In genomic region chr14:75281691-75282000, GRCh38 we compare ENCODE assay signal across 12 cellular contexts. TPM values are rescaled to one million over a fixed set of nuclear protein-coding genes. Genes with fewer than 3 reads are reported as not detected.
DNase-seq lines count a peak whose midpoint lies in the region; ATAC-seq and TF ChIP-seq lines count a peak whose summit lies in the region.
"Had no signal": no experiment of that assay in that cellular context is flagged by ENCODE, and none has a peak within 500 bp of the region (broad histone marks: within the 10 kb centered on the region; RNA-seq: fewer than 3 reads in every experiment).

No MANE protein-coding gene starts in this region.

- H3K27me3 Mint-ChIP-seq in activated T-cell treated with anti-CD3 and anti-CD28 coated beads, Interleukin-2, amount 50 U/mL, for 24 hours, result peaks cover 10% of the 10 kb centered on the region
- H3K27me3 Mint-ChIP-seq in central memory CD8-positive, alpha-beta T cell, result peaks cover 46% of the 10 kb centered on the region

- H3K36me3 Mint-ChIP-seq in activated T-cell treated with anti-CD3 and anti-CD28 coated beads, Interleukin-2, amount 50 U/mL, for 24 hours (ENCODE audit: low read depth), result peaks cover 37% of the 10 kb centered on the region
- H3K36me3 Mint-ChIP-seq in central memory CD8-positive, alpha-beta T cell (ENCODE audit: insufficient read depth), result peaks cover 73% of the 10 kb centered on the region

- H3K4me3 Mint-ChIP-seq in activated T-cell treated with anti-CD3 and anti-CD28 coated beads, Interleukin-2, amount 50 U/mL, for 24 hours, result peak overlapping the region; percentile 91
- H3K4me3 Mint-ChIP-seq in central memory CD8-positive, alpha-beta T cell, result peak overlapping the region; percentile 95

- peaks cover 15 to 18% of the 10 kb centered on the region in 2 donors for H3K36me3 ChIP-seq in mucosa of rectum (ENCODE audit: control insufficient read depth in 2 of 2, insufficient read depth in 2 of 2, low read length in 2 of 2)
- H3K36me3 ChIP-seq in suprapubic skin, result peaks cover 40% of the 10 kb centered on the region

- H3K4me1 ChIP-seq in mucosa of rectum (ENCODE audit: control insufficient read depth in 2 of 2, insufficient read depth in 2 of 2, low read length in 2 of 2) (peaks cover 43 to 54% of the 10 kb centered on the region in 2 donors), suprapubic skin (peaks cover 29% of the 10 kb centered on the region)

- peak overlapping the region; percentile 0 to 96 for H3K9ac ChIP-seq in mucosa of rectum (ENCODE audit: low read depth in 1 of 2, low read length in 2 of 2)

- H3K9me3 ChIP-seq in mucosa of rectum (ENCODE audit: control insufficient read depth in 2 of 2, low read length in 2 of 2), result no peaks in the 10 kb centered on the region
- H3K9me3 ChIP-seq in suprapubic skin, result no peaks in the 10 kb centered on the region

- no peak for TF ChIP-seq CTCF in suprapubic skin (IDR thresholded peaks at IDR 0.05)

- ATAC-seq in central memory CD8-positive, alpha-beta T cell (replicated peaks; ENCODE audit: extremely low read depth, poor library complexity, severe bottlenecking), result no peak

- H3K27ac ChIP-seq in mucosa of rectum (ENCODE audit: low read depth in 2 of 2, low read length in 2 of 2) (peak overlapping the region in 1 of 2 donors; percentile 93), suprapubic skin (peak overlapping the region; percentile 23)

- TF ChIP-seq EP300 in suprapubic skin (IDR thresholded peaks at IDR 0.05), result no peak

- no peaks in the 10 kb centered on the region for H3K9me3 Mint-ChIP-seq in activated T-cell treated with anti-CD3 and anti-CD28 coated beads, Interleukin-2, amount 50 U/mL, for 24 hours
- no peaks in the 10 kb centered on the region for H3K9me3 Mint-ChIP-seq in central memory CD8-positive, alpha-beta T cell

- 91% methylated on average over 1 of the region's 1 CpG for WGBS in suprapubic skin

- peaks cover 42% of the 10 kb centered on the region for H3K4me1 Mint-ChIP-seq in activated T-cell treated with anti-CD3 and anti-CD28 coated beads, Interleukin-2, amount 50 U/mL, for 24 hours (ENCODE audit: low read depth)
- peaks cover 39% of the 10 kb centered on the region for H3K4me1 Mint-ChIP-seq in central memory CD8-positive, alpha-beta T cell

- H3K27ac Mint-ChIP-seq in activated T-cell treated with anti-CD3 and anti-CD28 coated beads, Interleukin-2, amount 50 U/mL, for 24 hours, result no peak overlapping the region
- peak overlapping the region; percentile 98 for H3K27ac Mint-ChIP-seq in central memory CD8-positive, alpha-beta T cell (ENCODE audit: low read depth)

- no peak for DNase-seq in activated T-cell treated with anti-CD3 and anti-CD28 coated beads, Interleukin-2, amount 50 U/mL, for 24 hours
- no peak for DNase-seq in activated T-cell treated with anti-CD3 and anti-CD28 coated beads for 4 hours
- DNase-seq in central memory CD8-positive, alpha-beta T cell (ENCODE audit: low spot score in 2 of 2), result no peak
- DNase-seq in suprapubic skin (ENCODE audit: low spot score in 2 of 2), result no peak
- no peak for DNase-seq in erythroblast (lab: John Stamatoyannopoulos, UW)
- DNase-seq in kidney glomerular epithelial cell (lab: John Stamatoyannopoulos, UW), result no peak
- DNase-seq in stimulated activated CD4-positive, alpha-beta T cell treated with anti-CD3 and anti-CD28 coated beads, Interleukin-4, amount 100 ng/mL, for 24 hours, result no peak
- DNase-seq: GDM1; HCEC 1CT; islet precursor cell; NK-92 treated with Interleukin-12 subunit alpha and Interleukin-12 subunit beta, amount 100 ng/mL, for 24 hours had no signal

- peak in 1 of 2 donors; percentile 10 for TF ChIP-seq POLR2A in suprapubic skin (IDR thresholded peaks at IDR 0.05)
- TF ChIP-seq POLR2A in erythroblast (IDR thresholded peaks at IDR 0.05; ENCODE audit: low read length), result no peak

- H3K4me3 ChIP-seq in mucosa of rectum (ENCODE audit: low read length in 2 of 2), result peak overlapping the region; percentile 89
- peak overlapping the region; percentile 98 for H3K4me3 ChIP-seq in suprapubic skin

- no peaks in the 10 kb centered on the region for H3K27me3 ChIP-seq in mucosa of rectum (ENCODE audit: control insufficient read depth in 2 of 2, insufficient read depth in 2 of 2, low read length in 2 of 2)
- no peaks in the 10 kb centered on the region for H3K27me3 ChIP-seq in suprapubic skin

RNA-seq across cellular contexts. Expression of gene FOS, which starts 3.0 kb away (rescaled TPM):
- total RNA-seq in suprapubic skin, result 1,000 to 10,000 TPM; 2,120 to 3,987 (median 3,212) TPM
